Comparison of ENCODE assay signal across 1 cellular context in genomic region chr7:106464169-106464568, GRCh38.
TF ChIP-seq lines count a peak whose summit lies in the region.

No MANE protein-coding gene starts in this region.

TF ChIP-seq in GM12878, 131 proteins besides CTCF, POLR2A, EP300 and RAD21 (continued from another document):
- TF ChIP-seq, protein P1, sequence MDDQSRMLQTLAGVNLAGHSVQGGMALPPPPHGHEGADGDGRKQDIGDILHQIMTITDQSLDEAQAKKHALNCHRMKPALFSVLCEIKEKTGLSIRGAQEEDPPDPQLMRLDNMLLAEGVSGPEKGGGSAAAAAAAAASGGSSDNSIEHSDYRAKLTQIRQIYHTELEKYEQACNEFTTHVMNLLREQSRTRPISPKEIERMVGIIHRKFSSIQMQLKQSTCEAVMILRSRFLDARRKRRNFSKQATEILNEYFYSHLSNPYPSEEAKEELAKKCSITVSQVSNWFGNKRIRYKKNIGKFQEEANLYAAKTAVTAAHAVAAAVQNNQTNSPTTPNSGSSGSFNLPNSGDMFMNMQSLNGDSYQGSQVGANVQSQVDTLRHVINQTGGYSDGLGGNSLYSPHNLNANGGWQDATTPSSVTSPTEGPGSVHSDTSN (IDR thresholded peaks at IDR 0.05; ENCODE audit: insufficient replicate concordance, low read depth, low read length) = no peak
- TF ChIP-seq ZNF24 (IDR thresholded peaks at IDR 0.05) (no peak), ETV6 (conservative IDR thresholded peaks at IDR 0.05 in 1 of 2, IDR thresholded peaks at IDR 0.05 in 1 of 2; ENCODE audit: borderline replicate concordance in 1 of 2, low read depth in 1 of 2) (no peak), CREM (IDR thresholded peaks at IDR 0.05; ENCODE audit: low read depth) (no peak), SUZ12 (IDR thresholded peaks at IDR 0.05; ENCODE audit: unreplicated experiment) (no peak)
TF ChIP-seq in GM12878: peak in this region for 0.
